19 cellular contexts compared by ENCODE assay signal in the genomic region with DNA sequence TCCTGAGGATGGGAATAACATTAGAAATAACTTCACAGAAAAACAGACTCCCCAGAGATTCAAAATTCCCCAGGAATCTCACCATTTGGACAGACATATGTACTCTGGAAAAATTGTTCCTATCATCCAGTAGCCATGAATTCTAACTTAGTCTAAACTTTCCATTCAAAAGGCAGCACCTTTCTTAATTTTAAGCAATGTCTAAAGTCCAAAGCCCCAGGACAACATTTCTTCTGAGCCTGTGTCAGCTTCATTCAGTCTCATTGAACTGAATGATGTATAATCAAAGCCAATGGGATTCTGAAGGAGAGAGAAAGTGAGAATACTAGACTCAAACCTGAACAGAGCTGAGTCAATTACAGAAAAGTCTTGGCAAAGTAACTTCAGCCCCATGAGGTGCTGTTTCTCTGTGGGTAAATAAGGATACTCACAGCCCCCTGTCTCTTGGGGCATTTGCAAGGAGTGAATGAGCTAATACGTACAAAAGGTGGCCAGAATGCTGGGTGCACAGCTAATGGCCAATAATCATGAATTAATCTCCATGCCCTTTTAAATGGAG.
DNase-seq lines count a peak whose midpoint lies in the region; ATAC-seq and TF ChIP-seq lines count a peak whose summit lies in the region.
"Had no signal": no experiment of that assay in that cellular context is flagged by ENCODE, and none has a peak within 500 bp of the region (broad histone marks: within the 10 kb centered on the region; RNA-seq: fewer than 3 reads in every experiment).

No MANE protein-coding gene starts in this region.

- H3K4me1 Mint-ChIP-seq in activated CD8-positive, alpha-beta T cell treated with anti-CD3 and anti-CD28 coated beads, Interleukin-2, amount 10 ng/mL, durations not matched to agents 7 days and 5 days (ENCODE audit: low read depth): no peaks in the 10 kb centered on the region
- H3K4me1 Mint-ChIP-seq: activated CD8-positive, alpha-beta memory T cell treated with anti-CD3 and anti-CD28 coated beads, Interleukin-2, amount 10 ng/mL, durations not matched to agents 7 days and 5 days; CD4-positive, alpha-beta memory T cell had no signal

- peak; percentile 72 for ATAC-seq in GM18907 (IDR thresholded peaks at IDR 0.05; ENCODE audit: unreplicated experiment)
- peak; percentile 80 for ATAC-seq in HG02623 (IDR thresholded peaks at IDR 0.05; ENCODE audit: unreplicated experiment)
- peak; percentile 53 for ATAC-seq in HG03196 (IDR thresholded peaks at IDR 0.05; ENCODE audit: unreplicated experiment)
- ATAC-seq in activated CD8-positive, alpha-beta T cell treated with anti-CD3 and anti-CD28 coated beads, Interleukin-2, amount 10 ng/mL, durations not matched to agents 7 days and 5 days: no peak
- ATAC-seq: activated CD8-positive, alpha-beta memory T cell treated with anti-CD3 and anti-CD28 coated beads, Interleukin-2, amount 10 ng/mL, durations not matched to agents 7 days and 5 days; esophagus mucosa; Panc1 had no signal

- peak; percentile 55 for DNase-seq in GM12865 (ENCODE audit: low read depth)
- no peak for DNase-seq in GM19240 (ENCODE audit: insufficient read length, low spot score)
- no peak for DNase-seq in hepatic stellate cell (ENCODE audit: low spot score)
- no peak for DNase-seq in activated CD8-positive, alpha-beta T cell treated with anti-CD3 and anti-CD28 coated beads, Interleukin-2, amount 10 ng/mL, durations not matched to agents 7 days and 5 days
- DNase-seq in activated effector memory CD4-positive, alpha-beta T cell treated with Interleukin-2 at 50 U/mL for 16 hours: no peak
- DNase-seq: activated CD8-positive, alpha-beta memory T cell treated with anti-CD3 and anti-CD28 coated beads, Interleukin-2, amount 10 ng/mL, durations not matched to agents 7 days and 5 days; activated naive CD4-positive, alpha-beta T cell treated with anti-CD3 and anti-CD28 coated beads for 36 hours; CD4-positive, alpha-beta memory T cell; head of caudate nucleus; kidney; NCI-H748 treated with DMSO at 0.1 percent for 48 hours; SW 1271; WERI-Rb-1 had no signal

- no peak overlapping the region for H3K27ac Mint-ChIP-seq in activated CD8-positive, alpha-beta T cell treated with anti-CD3 and anti-CD28 coated beads, Interleukin-2, amount 10 ng/mL, durations not matched to agents 7 days and 5 days
- H3K27ac Mint-ChIP-seq: activated CD8-positive, alpha-beta memory T cell treated with anti-CD3 and anti-CD28 coated beads, Interleukin-2, amount 10 ng/mL, durations not matched to agents 7 days and 5 days; activated naive CD4-positive, alpha-beta T cell treated with anti-CD3 and anti-CD28 coated beads for 36 hours; CD4-positive, alpha-beta memory T cell; dendritic cell treated with granulocyte-macrophage colony-stimulating factor and Interleukin-4, amounts not matched to agents 40 ng/mL and 50 ng/mL, for 4 days had no signal

- H3K9me3 Mint-ChIP-seq in activated CD8-positive, alpha-beta T cell treated with anti-CD3 and anti-CD28 coated beads, Interleukin-2, amount 10 ng/mL, durations not matched to agents 7 days and 5 days (ENCODE audit: insufficient read depth): peaks cover 10% of the 10 kb centered on the region
- H3K9me3 Mint-ChIP-seq: activated naive CD4-positive, alpha-beta T cell treated with anti-CD3 and anti-CD28 coated beads for 36 hours had no signal

- POLR2A ChIA-PET in activated CD8-positive, alpha-beta T cell treated with anti-CD3 and anti-CD28 coated beads, Interleukin-2, amount 10 ng/mL, durations not matched to agents 7 days and 5 days (lab: Charles Lee): no interaction called here

- H3K4me3 ChIP-seq in GM12865 (ENCODE audit: low read depth, low read length): no peak overlapping the region

- no peak for TF ChIP-seq CTCF in GM12865 (IDR thresholded peaks at IDR 0.05; ENCODE audit: insufficient read depth, low read depth, low read length, missing control alignments)

- H3K27me3 Mint-ChIP-seq in activated CD8-positive, alpha-beta T cell treated with anti-CD3 and anti-CD28 coated beads, Interleukin-2, amount 10 ng/mL, durations not matched to agents 7 days and 5 days (ENCODE audit: low read depth): no peaks in the 10 kb centered on the region
- H3K27me3 Mint-ChIP-seq: activated CD8-positive, alpha-beta memory T cell treated with anti-CD3 and anti-CD28 coated beads, Interleukin-2, amount 10 ng/mL, durations not matched to agents 7 days and 5 days; CD4-positive, alpha-beta memory T cell; dendritic cell treated with granulocyte-macrophage colony-stimulating factor and Interleukin-4, amounts not matched to agents 40 ng/mL and 50 ng/mL, for 4 days had no signal

- no peaks in the 10 kb centered on the region for H3K36me3 Mint-ChIP-seq in activated CD8-positive, alpha-beta T cell treated with anti-CD3 and anti-CD28 coated beads, Interleukin-2, amount 10 ng/mL, durations not matched to agents 7 days and 5 days (ENCODE audit: low read depth)
- H3K36me3 Mint-ChIP-seq: activated CD8-positive, alpha-beta memory T cell treated with anti-CD3 and anti-CD28 coated beads, Interleukin-2, amount 10 ng/mL, durations not matched to agents 7 days and 5 days; CD4-positive, alpha-beta memory T cell had no signal

- CTCF ChIA-PET in activated CD8-positive, alpha-beta T cell treated with anti-CD3 and anti-CD28 coated beads, Interleukin-2, amount 10 ng/mL, durations not matched to agents 7 days and 5 days (lab: Charles Lee): no interaction called here

- H3K4me3 Mint-ChIP-seq in activated CD8-positive, alpha-beta T cell treated with anti-CD3 and anti-CD28 coated beads, Interleukin-2, amount 10 ng/mL, durations not matched to agents 7 days and 5 days: no peak overlapping the region
- H3K4me3 Mint-ChIP-seq: activated CD8-positive, alpha-beta memory T cell treated with anti-CD3 and anti-CD28 coated beads, Interleukin-2, amount 10 ng/mL, durations not matched to agents 7 days and 5 days; activated naive CD4-positive, alpha-beta T cell treated with anti-CD3 and anti-CD28 coated beads for 36 hours; CD4-positive, alpha-beta memory T cell; dendritic cell treated with granulocyte-macrophage colony-stimulating factor and Interleukin-4, amounts not matched to agents 40 ng/mL and 50 ng/mL, for 4 days had no signal
